Comparison of ENCODE assay signal across 7 cellular contexts in the genomic region with DNA sequence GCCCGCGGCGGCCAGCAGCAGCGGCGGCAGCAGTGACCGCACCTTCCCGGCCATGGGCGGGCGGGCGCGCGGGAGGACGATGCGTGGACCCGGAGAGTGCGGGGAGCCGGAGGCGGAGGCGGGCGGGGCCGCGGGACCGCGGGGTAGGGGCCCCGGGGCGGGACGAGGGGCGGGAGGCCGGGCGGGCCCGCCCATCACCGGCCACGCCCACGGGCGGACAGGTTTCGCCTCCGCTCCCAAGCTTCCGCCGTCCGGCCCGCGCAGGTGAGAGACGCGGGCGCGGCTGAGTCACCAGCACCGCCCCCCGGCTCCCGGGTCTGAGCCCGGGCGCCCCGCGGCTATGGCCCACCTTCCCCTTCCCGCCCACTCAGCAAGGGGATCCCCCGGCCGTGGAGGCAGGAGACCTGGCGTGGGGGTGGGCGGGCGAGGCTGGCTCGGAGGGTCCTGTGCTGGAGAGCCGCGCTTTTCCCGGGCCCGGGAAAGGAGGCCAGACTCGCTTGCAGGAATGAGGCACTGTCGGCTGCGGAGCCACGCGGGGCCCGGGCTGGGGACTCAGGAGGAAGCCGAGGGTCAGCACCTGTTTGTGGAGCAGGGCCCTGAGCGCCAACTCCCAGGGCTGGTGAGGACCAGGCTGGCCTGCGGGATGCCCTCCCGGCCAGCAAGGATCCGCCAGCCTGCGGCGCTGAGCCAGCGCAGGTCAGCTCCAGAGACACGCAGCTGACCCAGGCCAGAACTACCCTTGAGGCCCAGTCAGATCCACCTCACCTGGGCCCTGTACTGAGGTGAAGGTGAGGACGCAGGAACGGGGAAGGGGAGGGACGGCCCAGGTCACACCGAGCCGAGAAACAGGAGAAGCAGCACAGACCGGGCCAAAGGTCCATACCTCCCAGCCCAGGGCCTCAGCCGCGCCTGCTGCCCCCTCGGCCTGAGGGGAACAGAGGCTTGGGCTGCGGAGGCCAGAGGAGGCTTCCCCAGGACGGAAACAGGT. TPM values are rescaled to one million over a fixed set of nuclear protein-coding genes. Genes with fewer than 3 reads are reported as not detected.
DNase-seq lines count a peak whose midpoint lies in the region; ATAC-seq and TF ChIP-seq lines count a peak whose summit lies in the region.

A gene (minus strand): TSS at position 118 of the 988 bp plus-strand sequence. CDS start 64 bp downstream, at position 54.

- peak within 1 kb of the TSS in 1 of 3 donors; percentile 46 for H3K4me3 Mint-ChIP-seq in T-cell

- intact Hi-C loops in psoas muscle (cut with DNase I): no loop called here

- H3K27ac ChIP-seq in esophagus (ENCODE audit: low read depth in 2 of 2, low read length in 1 of 2) (peak within 1 kb of the TSS; percentile 18 to 22), psoas muscle (no peak within 1 kb of the TSS)

- H3K4me1 ChIP-seq in esophagus (ENCODE audit: control insufficient read depth in 2 of 2, insufficient read depth in 2 of 2, low read length in 1 of 2) (peaks cover 4 to 27% of the 10 kb centered on the region in 2 donors), psoas muscle (peaks cover 9% of the 10 kb centered on the region)

- H3K27ac Mint-ChIP-seq in T-cell: no peak within 1 kb of the TSS

- CTCF ChIA-PET in T-cell (lab: Charles Lee): no interaction called here

- peaks cover 0 to 2% of the 10 kb centered on the region in 2 donors for H3K9me3 ChIP-seq in esophagus (ENCODE audit: control insufficient read depth in 2 of 2, insufficient read depth in 1 of 2, low read depth in 1 of 2, low read length in 1 of 2)
- no peaks in the 10 kb centered on the region for H3K9me3 ChIP-seq in psoas muscle

- peaks cover 0 to 4% of the 10 kb centered on the region in 2 donors for H3K27me3 ChIP-seq in esophagus (ENCODE audit: control insufficient read depth in 1 of 2, insufficient read depth in 2 of 2, low read length in 2 of 2)
- H3K27me3 ChIP-seq in psoas muscle (ENCODE audit: insufficient read depth in 3 of 3, low read length in 2 of 3): peaks cover 0 to 60% (median 32%) of the 10 kb centered on the region in 3 donors

- no peak for TF ChIP-seq CTCF in psoas muscle (IDR thresholded peaks at IDR 0.05)

- DNase-seq in HuH-7 (ENCODE audit: low spot score) (peak; percentile 87), T-cell (peak in 3 of 34 experiments; percentile 41 to 47 (median 42)), psoas muscle (no peak), T1000 (lab: John Stamatoyannopoulos, UW) (no peak)

- peaks cover 6 to 30% of the 10 kb centered on the region in 2 donors for H3K27me3 Mint-ChIP-seq in T-cell

- no peaks in the 10 kb centered on the region for H3K36me3 ChIP-seq in esophagus (ENCODE audit: control insufficient read depth in 2 of 2, insufficient read depth in 2 of 2, low read length in 1 of 2)
- no peaks in the 10 kb centered on the region for H3K36me3 ChIP-seq in psoas muscle (ENCODE audit: insufficient read depth in 1 of 2, low read depth in 1 of 2)

- H3K4me1 Mint-ChIP-seq in T-cell: peaks cover 0 to 4% (median 0%) of the 10 kb centered on the region in 3 donors

- ATAC-seq in T-cell (replicated peaks in 1 of 4) (peak; percentile 65 to 77 (median 70)), psoas muscle (no peak), GM18498 (IDR thresholded peaks at IDR 0.05; ENCODE audit: unreplicated experiment) (no peak), GM19397 (IDR thresholded peaks at IDR 0.05; ENCODE audit: unreplicated experiment) (no peak)

- no peaks in the 10 kb centered on the region for H3K36me3 Mint-ChIP-seq in T-cell

- POLR2A ChIA-PET in T-cell (lab: Charles Lee): no interaction called here

- WGBS in esophagus, 2 donors: 17 to 20% methylated on average over 68 to 90 of the region's 90 CpGs
- 27 to 51% (median 31%) methylated on average over 41 to 90 of the region's 90 CpGs for WGBS in psoas muscle, 3 donors

- H3K9me3 Mint-ChIP-seq in T-cell: no peaks in the 10 kb centered on the region

- peak within 1 kb of the TSS; percentile 34 to 61 for H3K4me3 ChIP-seq in esophagus (ENCODE audit: low read depth in 1 of 2, low read length in 2 of 2)
- H3K4me3 ChIP-seq in psoas muscle: peak within 1 kb of the TSS; percentile 51

RNA-seq across cellular contexts. Expression of the gene that starts here (rescaled TPM):
- under 1 TPM in 1 of 5 donors, not detected in 4; 0.32 TPM for total RNA-seq in T-cell
- 1 to 10 TPM; 1.5 to 1.6 TPM for polyA plus RNA-seq in esophagus
- total RNA-seq in psoas muscle: 1 to 10 TPM in 2 of 4 donors, under 1 TPM in 2; 0.59 to 1.4 (median 0.95) TPM
- under 1 TPM; 0.17 to 0.29 (median 0.28) TPM for polyA plus RNA-seq in psoas muscle

Comparison
In these comparisons a context has a peak if more than half of its experiments do, and no peak if none do; other contexts are left out.
1. Peak in ATAC-seq in T-cell; RNA of the gene not detected or under 1 TPM.